8 cellular contexts compared by ENCODE assay signal in the genomic region with DNA sequence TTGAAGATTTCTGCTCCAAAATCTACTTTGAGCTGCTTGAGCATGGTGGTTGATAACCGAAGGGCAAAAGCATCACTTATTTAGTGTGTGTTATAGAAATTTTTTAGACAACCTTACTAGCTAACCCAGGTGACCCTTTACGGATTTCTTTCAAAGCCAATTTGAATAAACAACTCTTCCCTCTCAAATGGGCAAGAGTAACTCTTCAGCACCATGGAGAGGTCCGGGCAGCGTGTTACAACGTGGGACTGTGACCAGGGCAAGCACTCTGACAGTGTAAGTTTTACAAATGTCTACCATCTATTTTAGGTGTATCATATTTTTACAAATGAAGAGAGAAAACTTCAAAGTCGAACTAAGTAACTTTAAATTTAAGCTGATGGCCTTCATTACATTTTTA.
DNase-seq lines count a peak whose midpoint lies in the region; ATAC-seq, FAIRE-seq and TF ChIP-seq lines count a peak whose summit lies in the region.
"Had no signal": no experiment of that assay in that cellular context is flagged by ENCODE, and none has a peak within 500 bp of the region (broad histone marks: within the 10 kb centered on the region; RNA-seq: fewer than 3 reads in every experiment).

No MANE protein-coding gene starts in this region.

- no peak for ATAC-seq in HG02840 (IDR thresholded peaks at IDR 0.05; ENCODE audit: low FRiP score, unreplicated experiment)

- TF ChIP-seq EP300 in neural cell (conservative IDR thresholded peaks at IDR 0.05; ENCODE audit: poor library complexity, severe bottlenecking), result no peak

- H3F3A ChIP-seq in neural cell (ENCODE audit: insufficient read depth, low read length, poor library complexity, severe bottlenecking), result no peaks in the 10 kb centered on the region

- no peak overlapping the region for H2AFZ ChIP-seq in neural cell (ENCODE audit: low read depth, low read length)

- no peak overlapping the region for H3K9ac ChIP-seq in neural cell (ENCODE audit: low read length)

- FAIRE-seq in H54 (lab: Jason Lieb, UNC), result peak; percentile 90

- TF ChIP-seq RAD21 in neural cell (conservative IDR thresholded peaks at IDR 0.05), result no peak

- TF ChIP-seq POLR2A in H54 (IDR thresholded peaks at IDR 0.05; ENCODE audit: low read depth, low read length), result no peak

- no peak for DNase-seq in H54 (ENCODE audit: insufficient read length, low spot score)
- DNase-seq in NCI-H226, result peak; percentile 38
- DNase-seq in dermis microvascular lymphatic vessel endothelial cell (ENCODE audit: low read depth in 2 of 2), result peak; percentile 24 to 65
- no peak for DNase-seq in SHP77 (lab: John Stamatoyannopoulos, UW)
- no peak for DNase-seq in activated naive CD4-positive, alpha-beta T cell (lab: John Stamatoyannopoulos, UW)
- DNase-seq: activated gamma-delta T cell had no signal

- no peak overlapping the region for H3K4me2 ChIP-seq in neural cell (ENCODE audit: low read length)

- no peaks in the 10 kb centered on the region for H3K27me3 ChIP-seq in neural cell (ENCODE audit: insufficient read depth, low read depth, low read length)

- H3K36me3 ChIP-seq in neural cell (ENCODE audit: insufficient read depth, low read length), result no peaks in the 10 kb centered on the region

- no peaks in the 10 kb centered on the region for H3K9me3 ChIP-seq in neural cell (ENCODE audit: low read length)

- peak overlapping the region; percentile 46 for H3K4me3 ChIP-seq in neural cell (ENCODE audit: low read length)

- H4K20me1 ChIP-seq in neural cell (ENCODE audit: insufficient read depth), result no peaks in the 10 kb centered on the region

- TF ChIP-seq CTCF in neural cell (IDR thresholded peaks at IDR 0.05; ENCODE audit: poor library complexity, severe bottlenecking), result no peak

- no peaks in the 10 kb centered on the region for H3K79me2 ChIP-seq in neural cell (replicated peaks; ENCODE audit: insufficient read depth, low read length)

- H3K9me2 ChIP-seq in neural cell (ENCODE audit: insufficient read depth, low read length), result no peaks in the 10 kb centered on the region

- no peak overlapping the region for H3K27ac ChIP-seq in neural cell (ENCODE audit: low read length)

TF ChIP-seq in neural cell, 6 proteins besides CTCF, POLR2A, EP300 and RAD21:
- no peak for TF ChIP-seq EZH2 (IDR thresholded peaks at IDR 0.05; ENCODE audit: borderline replicate concordance, insufficient read depth, low read length, poor library complexity, severe bottlenecking)
- TF ChIP-seq, protein P1, sequence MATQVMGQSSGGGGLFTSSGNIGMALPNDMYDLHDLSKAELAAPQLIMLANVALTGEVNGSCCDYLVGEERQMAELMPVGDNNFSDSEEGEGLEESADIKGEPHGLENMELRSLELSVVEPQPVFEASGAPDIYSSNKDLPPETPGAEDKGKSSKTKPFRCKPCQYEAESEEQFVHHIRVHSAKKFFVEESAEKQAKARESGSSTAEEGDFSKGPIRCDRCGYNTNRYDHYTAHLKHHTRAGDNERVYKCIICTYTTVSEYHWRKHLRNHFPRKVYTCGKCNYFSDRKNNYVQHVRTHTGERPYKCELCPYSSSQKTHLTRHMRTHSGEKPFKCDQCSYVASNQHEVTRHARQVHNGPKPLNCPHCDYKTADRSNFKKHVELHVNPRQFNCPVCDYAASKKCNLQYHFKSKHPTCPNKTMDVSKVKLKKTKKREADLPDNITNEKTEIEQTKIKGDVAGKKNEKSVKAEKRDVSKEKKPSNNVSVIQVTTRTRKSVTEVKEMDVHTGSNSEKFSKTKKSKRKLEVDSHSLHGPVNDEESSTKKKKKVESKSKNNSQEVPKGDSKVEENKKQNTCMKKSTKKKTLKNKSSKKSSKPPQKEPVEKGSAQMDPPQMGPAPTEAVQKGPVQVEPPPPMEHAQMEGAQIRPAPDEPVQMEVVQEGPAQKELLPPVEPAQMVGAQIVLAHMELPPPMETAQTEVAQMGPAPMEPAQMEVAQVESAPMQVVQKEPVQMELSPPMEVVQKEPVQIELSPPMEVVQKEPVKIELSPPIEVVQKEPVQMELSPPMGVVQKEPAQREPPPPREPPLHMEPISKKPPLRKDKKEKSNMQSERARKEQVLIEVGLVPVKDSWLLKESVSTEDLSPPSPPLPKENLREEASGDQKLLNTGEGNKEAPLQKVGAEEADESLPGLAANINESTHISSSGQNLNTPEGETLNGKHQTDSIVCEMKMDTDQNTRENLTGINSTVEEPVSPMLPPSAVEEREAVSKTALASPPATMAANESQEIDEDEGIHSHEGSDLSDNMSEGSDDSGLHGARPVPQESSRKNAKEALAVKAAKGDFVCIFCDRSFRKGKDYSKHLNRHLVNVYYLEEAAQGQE (IDR thresholded peaks at IDR 0.05; ENCODE audit: borderline replicate concordance), result no peak
- TF ChIP-seq MXI1 (conservative IDR thresholded peaks at IDR 0.05; ENCODE audit: poor library complexity, severe bottlenecking), result no peak
- no peak for TF ChIP-seq POLR2AphosphoS5 (IDR thresholded peaks at IDR 0.05)
- no peak for TF ChIP-seq SMC3 (conservative IDR thresholded peaks at IDR 0.05; ENCODE audit: poor library complexity)
- no peak for TF ChIP-seq TAF1 (IDR thresholded peaks at IDR 0.05; ENCODE audit: low read depth)

Comparison
In these comparisons a context has a peak if more than half of its experiments do, and no peak if none do; other contexts are left out.
1. DNase-seq: peak in NCI-H226 (single experiment) and dermis microvascular lymphatic vessel endothelial cell (2 of 2); none in H54 (single experiment), SHP77 (0 of 2) and activated naive CD4-positive, alpha-beta T cell (0 of 4).